ENCODE assay signal across 8 cellular contexts in genomic region chr7:2862831-2863361, GRCh38. TPM values are rescaled to one million over a fixed set of nuclear protein-coding genes. Genes with fewer than 3 reads are reported as not detected.
A peak's percentile ranks its signal among the peaks of the same experiment; 100 is the strongest.
DNase-seq lines count a peak whose midpoint lies in the region; ATAC-seq and TF ChIP-seq lines count a peak whose summit lies in the region.

No MANE protein-coding gene starts in this region.

- intact Hi-C loops in heart left ventricle (cut with DNase I) (loop anchor here in 8 of 10 donors (5.0 to 10.0 kb wide), 5 partner anchors 101 to 1032 kb away; partner anchors contain the start of gene SDK1 (in 2 of the 8)), Right ventricle myocardium superior (cut with DNase I) (loop anchor here (10.0 kb wide), 2 partner anchors 292 to 1032 kb away; no protein-coding TSS in a partner anchor)

- H3K4me3 ChIP-seq in heart left ventricle = peak overlapping the region in 7 of 12 donors; percentile 2 to 45 (median 25)
- peak overlapping the region in 1 of 2 experiments; percentile 65 for H3K4me3 ChIP-seq in mesenchymal stem cell (ENCODE audit: insufficient read depth in 1 of 2, low read depth in 1 of 2, low read length in 2 of 2)

- H3K14ac ChIP-seq in mesenchymal stem cell (ENCODE audit: low read length in 2 of 2) = peak overlapping the region in 1 of 2 experiments; percentile 97

- H4K8ac ChIP-seq in mesenchymal stem cell (ENCODE audit: low read length) = peak overlapping the region; percentile 100

- no peak for TF ChIP-seq POLR2A in heart left ventricle (IDR thresholded peaks at IDR 0.05)

- TF ChIP-seq CTCF in heart left ventricle (IDR thresholded peaks at IDR 0.05) = no peak

- peak overlapping the region; percentile 66 for H3K23ac ChIP-seq in mesenchymal stem cell (ENCODE audit: low read length in 2 of 2)

- H2AFZ ChIP-seq in mesenchymal stem cell (ENCODE audit: low read depth, low read length) = no peak overlapping the region

- peak overlapping the region; percentile 90 for H3K9ac ChIP-seq in mesenchymal stem cell (ENCODE audit: low read length)

- no peaks in the 10 kb centered on the region for H3K9me3 Mint-ChIP-seq in activated naive CD8-positive, alpha-beta T cell treated with anti-CD3 and anti-CD28 coated beads for 36 hours

- peak overlapping the region; percentile 100 for H3K4ac ChIP-seq in mesenchymal stem cell (ENCODE audit: low read depth in 1 of 2, low read length in 2 of 2)

- H3K18ac ChIP-seq in mesenchymal stem cell (ENCODE audit: low read depth in 1 of 2, low read length in 2 of 2) = peak overlapping the region; percentile 99 to 100

- H3K27me3 ChIP-seq in heart left ventricle (no peaks in the 10 kb centered on the region), mesenchymal stem cell (ENCODE audit: control insufficient read depth in 1 of 2, insufficient read depth in 1 of 2, low read length in 2 of 2) (no peaks in the 10 kb centered on the region)

- H3K27ac ChIP-seq in heart left ventricle = peak overlapping the region; percentile 68 to 97 (median 86)
- peak overlapping the region; percentile 96 for H3K27ac ChIP-seq in mesenchymal stem cell (ENCODE audit: low read length, poor library complexity, severe bottlenecking)

- H3K79me1 ChIP-seq in mesenchymal stem cell (replicated peaks; ENCODE audit: low read length, poor library complexity, severe bottlenecking) = no peaks in the 10 kb centered on the region

- H3K4me2 ChIP-seq in mesenchymal stem cell (ENCODE audit: low read length, poor library complexity, severe bottlenecking) = no peak overlapping the region

- no peaks in the 10 kb centered on the region for H3K36me3 Mint-ChIP-seq in activated naive CD8-positive, alpha-beta T cell treated with anti-CD3 and anti-CD28 coated beads for 36 hours

- peak overlapping the region; percentile 100 for H2BK120ac ChIP-seq in mesenchymal stem cell (ENCODE audit: low read depth, low read length)

- 84 to 88% (median 85%) methylated on average over 19 to 22 of the region's 22 CpGs for WGBS in heart left ventricle, 4 donors
- WGBS in mesenchymal stem cell = 62% methylated on average over 22 of the region's 22 CpGs

- H3K36me3 ChIP-seq in heart left ventricle (no peaks in the 10 kb centered on the region), mesenchymal stem cell (ENCODE audit: control insufficient read depth in 1 of 2, insufficient read depth in 2 of 2, low read depth in 1 of 2, low read length in 2 of 2) (no peaks in the 10 kb centered on the region)

- peak overlapping the region; percentile 97 to 100 for H2BK12ac ChIP-seq in mesenchymal stem cell (ENCODE audit: low read length in 2 of 2)

- H3K4me1 ChIP-seq in heart left ventricle (peaks cover 0 to 31% (median 20%) of the 10 kb centered on the region in 12 donors), mesenchymal stem cell (ENCODE audit: control insufficient read depth, insufficient read depth, low read depth, low read length) (peaks cover 23% of the 10 kb centered on the region)

- ATAC-seq in heart left ventricle (peak in 1 of 4 donors; percentile 4), Right ventricle myocardium superior (ENCODE audit: poor library complexity) (no peak)

- peak overlapping the region; percentile 77 for H2BK5ac ChIP-seq in mesenchymal stem cell (ENCODE audit: low read depth, low read length, poor library complexity, severe bottlenecking)

- DNase-seq in heart left ventricle (peak in 1 of 5 donors; percentile 32), Right ventricle myocardium superior (no peak), mesenchymal stem cell (peak; percentile 91), SKM-1 treated with dmso at 0.1 percent for 144 hours (lab: John Stamatoyannopoulos, UW; ENCODE audit: unreplicated experiment) (no peak), GM19238 (ENCODE audit: insufficient read length, low spot score) (no peak), COR-L47 (lab: John Stamatoyannopoulos, UW) (no peak)
- DNase-seq in activated naive CD8-positive, alpha-beta T cell treated with anti-CD3 and anti-CD28 coated beads for 36 hours = peak; percentile 54
- DNase-seq in stimulated activated naive CD4-positive, alpha-beta T cell (lab: John Stamatoyannopoulos, UW) = no peak

- H3K4me3 Mint-ChIP-seq in activated naive CD8-positive, alpha-beta T cell treated with anti-CD3 and anti-CD28 coated beads for 36 hours = peak overlapping the region; percentile 76

- peaks cover 26% of the 10 kb centered on the region for H3K4me1 Mint-ChIP-seq in activated naive CD8-positive, alpha-beta T cell treated with anti-CD3 and anti-CD28 coated beads for 36 hours

- peak overlapping the region; percentile 92 for H2AK5ac ChIP-seq in mesenchymal stem cell (ENCODE audit: low read length, severe bottlenecking)

- H4K91ac ChIP-seq in mesenchymal stem cell (ENCODE audit: low read length) = peak overlapping the region; percentile 100

- H3K27ac Mint-ChIP-seq in activated naive CD8-positive, alpha-beta T cell treated with anti-CD3 and anti-CD28 coated beads for 36 hours = peak overlapping the region; percentile 92

- H3K27me3 Mint-ChIP-seq in activated naive CD8-positive, alpha-beta T cell treated with anti-CD3 and anti-CD28 coated beads for 36 hours = no peaks in the 10 kb centered on the region

- H2BK15ac ChIP-seq in mesenchymal stem cell (ENCODE audit: low read depth, poor library complexity, severe bottlenecking) = peak overlapping the region; percentile 100

- H3K9me3 ChIP-seq in heart left ventricle (no peaks in the 10 kb centered on the region), mesenchymal stem cell (ENCODE audit: control insufficient read depth, low read length) (no peaks in the 10 kb centered on the region)

RNA-seq across cellular contexts. Expression of gene GNA12, which starts 18.8 kb away (rescaled TPM):
- 10 to 100 TPM; 30.0 to 56.5 (median 34.9) TPM for total RNA-seq in heart left ventricle
- 10 to 100 TPM; 10.7 to 39.3 TPM for polyA plus RNA-seq in heart left ventricle
- total RNA-seq in Right ventricle myocardium superior = 40.6 TPM
- 10 to 100 TPM; 15.1 to 17.9 TPM for total RNA-seq in activated naive CD8-positive, alpha-beta T cell treated with anti-CD3 and anti-CD28 coated beads for 36 hours
- polyA plus RNA-seq in mesenchymal stem cell (2013, experiment 1 of 2) = 78.8 TPM
- polyA plus RNA-seq in mesenchymal stem cell (2013, experiment 2 of 2) = 79.8 TPM

Comparison
In these comparisons a context has a peak if more than half of its experiments do, and no peak if none do; other contexts are left out.
1. DNase-seq: peak in activated naive CD8-positive, alpha-beta T cell treated with anti-CD3 and anti-CD28 coated beads for 36 hours (single experiment) and mesenchymal stem cell (single experiment); none in Right ventricle myocardium superior (single experiment), SKM-1 treated with dmso at 0.1 percent for 144 hours (single experiment), GM19238 (single experiment), stimulated activated naive CD4-positive, alpha-beta T cell (0 of 6) and COR-L47 (single experiment).